8 cellular contexts compared by ENCODE assay signal in genomic region chr22:46087816-46088277, GRCh38.
A peak's percentile ranks its signal among the peaks of the same experiment; 100 is the strongest.
DNase-seq lines count a peak whose midpoint lies in the region; TF ChIP-seq lines count a peak whose summit lies in the region.

No MANE protein-coding gene starts in this region.

- peaks cover 46 to 98% of the 10 kb centered on the region in 2 donors for H3K4me1 ChIP-seq in ascending aorta
- peaks cover 98 to 100% (median 100%) of the 10 kb centered on the region in 4 donors for H3K4me1 ChIP-seq in stomach

- H3K27ac ChIP-seq in ascending aorta = peak overlapping the region; percentile 96 to 100
- peak overlapping the region; percentile 82 to 100 (median 99) for H3K27ac ChIP-seq in stomach

- peak; percentile 1 for TF ChIP-seq EP300 in stomach (IDR thresholded peaks at IDR 0.05)

- TF ChIP-seq CTCF in ascending aorta (IDR thresholded peaks at IDR 0.05) = no peak
- no peak for TF ChIP-seq CTCF in stomach (IDR thresholded peaks at IDR 0.05)

- H3K27me3 ChIP-seq in ascending aorta = no peaks in the 10 kb centered on the region
- no peaks in the 10 kb centered on the region for H3K27me3 ChIP-seq in stomach

- TF ChIP-seq POLR2A in stomach (IDR thresholded peaks at IDR 0.05) = peak in 1 of 4 donors; percentile 7

- WGBS in stomach, 5 donors = 5 to 34% (median 14%) methylated on average over 15 to 22 of the region's 22 CpGs

- H3K9me3 ChIP-seq in ascending aorta (no peaks in the 10 kb centered on the region), stomach (no peaks in the 10 kb centered on the region)

- peak; percentile 93 for DNase-seq in HT1080 (ENCODE audit: low read depth)
- DNase-seq in ascending aorta (ENCODE audit: low spot score in 2 of 2) = peak; percentile 81 to 96
- peak; percentile 94 to 97 for DNase-seq in hippocampal formation (lab: John Stamatoyannopoulos, UW)
- peak; percentile 88 for DNase-seq in stomach
- no peak for DNase-seq in NCI-H510A treated with DMSO at 0.1 percent for 48 hours (lab: John Stamatoyannopoulos, UW)
- no peak for DNase-seq in SIG-M5 treated with dmso at 0.1 percent for 504 hours (lab: John Stamatoyannopoulos, UW; ENCODE audit: unreplicated experiment)
- DNase-seq in NCI-H187 treated with DMSO at 0.1 percent for 48 hours (lab: John Stamatoyannopoulos, UW) = no peak
- DNase-seq in DMS114 treated with DMSO at 0.1 percent for 48 hours (lab: John Stamatoyannopoulos, UW; ENCODE audit: unreplicated experiment) = no peak

- peaks cover 8 to 40% of the 10 kb centered on the region in 2 donors for H3K36me3 ChIP-seq in ascending aorta
- H3K36me3 ChIP-seq in stomach = peaks cover 29 to 47% (median 35%) of the 10 kb centered on the region in 4 donors

- H3K4me3 ChIP-seq in ascending aorta (peak overlapping the region; percentile 32 to 40), stomach (peak overlapping the region; percentile 11 to 43 (median 23))

- intact Hi-C loops in ascending aorta (cut with DNase I) (loop anchor here (1.0 kb wide), 1 partner anchor 16 kb away; no protein-coding TSS in a partner anchor), stomach (cut with DNase I; ENCODE audit: low total_unique reads) (no loop called here)

Comparison
In these comparisons a context has a peak if more than half of its experiments do, and no peak if none do; other contexts are left out.
1. DNase-seq: peak in HT1080 (single experiment), ascending aorta (2 of 2), hippocampal formation (2 of 2) and stomach (single experiment); none in NCI-H510A treated with DMSO at 0.1 percent for 48 hours (single experiment), SIG-M5 treated with dmso at 0.1 percent for 504 hours (single experiment), NCI-H187 treated with DMSO at 0.1 percent for 48 hours (single experiment) and DMS114 treated with DMSO at 0.1 percent for 48 hours (single experiment).